1 cellular context compared by ENCODE assay signal in the genomic region with DNA sequence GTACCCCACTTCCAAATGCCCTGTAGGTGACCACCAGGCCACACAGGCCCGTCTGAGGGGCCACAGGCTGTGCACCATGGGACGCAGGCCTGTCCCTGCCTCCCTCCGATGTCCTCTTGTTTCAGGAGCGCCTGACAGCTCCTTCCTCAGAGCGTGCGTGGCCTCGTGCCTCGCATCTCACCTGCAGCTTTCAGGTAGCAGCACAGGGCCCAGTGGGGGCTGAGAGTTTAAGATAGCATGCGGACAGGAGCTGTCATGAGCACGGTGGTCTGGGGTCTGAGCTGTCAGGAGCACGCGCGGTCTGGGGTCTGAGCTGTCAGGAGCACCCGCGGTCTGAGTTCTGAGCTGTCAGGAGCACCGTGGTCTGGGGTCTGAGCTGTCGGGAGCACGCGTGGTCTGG.
TF ChIP-seq lines count a peak whose summit lies in the region.

No MANE protein-coding gene starts in this region.

TF ChIP-seq in H1, 55 proteins besides CTCF, POLR2A, EP300 and RAD21:
- TF ChIP-seq SP4 (IDR thresholded peaks at IDR 0.05; ENCODE audit: low read length) (no peak), JUND (IDR thresholded peaks at IDR 0.05; ENCODE audit: low read length) (no peak), NANOG (IDR thresholded peaks at IDR 0.05; ENCODE audit: insufficient read depth, low read depth, low read length, poor library complexity, severe bottlenecking) (no peak), POU5F1 (IDR thresholded peaks at IDR 0.05; ENCODE audit: low read depth, low read length) (no peak), ASH2L (IDR thresholded peaks at IDR 0.05; ENCODE audit: low read length) (no peak), CHD1 (IDR thresholded peaks at IDR 0.05; ENCODE audit: low read depth, low read length) (no peak), BACH1 (IDR thresholded peaks at IDR 0.05; ENCODE audit: low read length) (no peak)
- TF ChIP-seq, protein P1, sequence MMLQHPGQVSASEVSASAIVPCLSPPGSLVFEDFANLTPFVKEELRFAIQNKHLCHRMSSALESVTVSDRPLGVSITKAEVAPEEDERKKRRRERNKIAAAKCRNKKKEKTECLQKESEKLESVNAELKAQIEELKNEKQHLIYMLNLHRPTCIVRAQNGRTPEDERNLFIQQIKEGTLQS (IDR thresholded peaks at IDR 0.05; ENCODE audit: insufficient read depth, low read depth, low read length) = no peak
